Comparison of ENCODE assay signal across 14 cellular contexts in the genomic region with DNA sequence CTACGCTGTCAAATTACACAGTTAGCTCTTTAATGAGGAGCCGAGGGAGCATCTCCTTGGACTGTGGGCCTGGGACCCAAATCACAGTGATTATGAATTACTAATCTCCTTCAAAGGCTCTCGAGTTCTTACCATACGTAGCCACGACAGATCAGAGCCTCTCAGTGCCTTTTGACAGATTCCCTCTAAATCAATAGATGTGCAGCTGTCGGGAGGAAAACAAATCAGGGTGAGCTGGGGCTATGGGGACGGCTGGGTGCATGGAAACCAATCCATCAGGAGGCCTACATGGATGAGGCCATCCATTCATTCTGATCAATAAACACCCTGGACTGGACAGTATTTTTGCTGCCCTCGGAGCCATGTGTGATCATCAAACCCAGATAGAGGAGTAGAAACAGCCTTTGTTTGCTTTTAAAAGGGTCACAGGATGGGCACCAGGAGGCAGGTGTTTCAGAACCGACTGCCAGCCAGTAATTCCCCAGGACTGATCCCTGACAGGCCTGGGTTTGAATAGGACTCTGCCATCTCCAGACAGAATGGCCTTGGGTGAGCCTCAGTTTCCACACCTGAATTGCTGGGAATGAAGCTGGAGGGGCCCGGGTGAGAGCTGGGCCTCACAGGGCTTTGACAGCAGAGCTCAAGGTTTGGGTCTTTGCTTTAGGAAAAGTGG.
DNase-seq lines count a peak whose midpoint lies in the region; ATAC-seq and TF ChIP-seq lines count a peak whose summit lies in the region.
"Had no signal": no experiment of that assay in that cellular context is flagged by ENCODE, and none has a peak within 500 bp of the region (broad histone marks: within the 10 kb centered on the region; RNA-seq: fewer than 3 reads in every experiment).

No MANE protein-coding gene starts in this region.

- H3K9ac ChIP-seq in mesenchymal stem cell (ENCODE audit: low read length), result peak overlapping the region; percentile 43
- H3K9ac ChIP-seq: neural progenitor cell had no signal

- H3K4me3 Mint-ChIP-seq in MCF 10A (ENCODE audit: unreplicated experiment), result no peak overlapping the region
- peak overlapping the region; percentile 11 for H3K4me3 Mint-ChIP-seq in activated T-helper 1 cell treated with anti-CD3 and anti-CD28 coated beads, Interleukin-12 subunit alpha, Interleukin-12 subunit beta, Interleukin-2, Interleukin-4 antibody, amounts not matched to agents 30 ng/mL and 10 ng/mL and 1 ng/mL, durations not matched to agents 14 hours and 24 hours and 36 hours
- H3K4me3 Mint-ChIP-seq: memory B cell, neural progenitor cell had no signal

- peak overlapping the region; percentile 25 for H3K27ac Mint-ChIP-seq in MCF 10A (ENCODE audit: low read depth, unreplicated experiment)
- peak overlapping the region; percentile 65 for H3K27ac Mint-ChIP-seq in activated T-helper 1 cell treated with anti-CD3 and anti-CD28 coated beads, Interleukin-12 subunit alpha, Interleukin-12 subunit beta, Interleukin-2, Interleukin-4 antibody, amounts not matched to agents 30 ng/mL and 10 ng/mL and 1 ng/mL, durations not matched to agents 14 hours and 24 hours and 36 hours
- H3K27ac Mint-ChIP-seq: memory B cell had no signal

- H4K8ac ChIP-seq in mesenchymal stem cell (ENCODE audit: low read length), result no peak overlapping the region

- no peak overlapping the region for H2AK5ac ChIP-seq in mesenchymal stem cell (ENCODE audit: low read length, severe bottlenecking)

- H3K27ac ChIP-seq in breast epithelium (peak overlapping the region in 1 of 2 donors; percentile 80), mesenchymal stem cell (ENCODE audit: low read length, poor library complexity, severe bottlenecking) (no peak overlapping the region), vagina (peak overlapping the region; percentile 83), brain microvascular endothelial cell (no peak overlapping the region)
- H3K27ac ChIP-seq: epithelial cell of prostate, neural progenitor cell, SJSA1 had no signal

- peaks cover 0 to 5% of the 10 kb centered on the region in 2 donors for H3K27me3 ChIP-seq in breast epithelium
- peaks cover 0 to 27% of the 10 kb centered on the region in 2 experiments for H3K27me3 ChIP-seq in mesenchymal stem cell (ENCODE audit: control insufficient read depth in 1 of 2, insufficient read depth in 1 of 2, low read length in 2 of 2)
- H3K27me3 ChIP-seq in vagina, result no peaks in the 10 kb centered on the region
- H3K27me3 ChIP-seq in brain microvascular endothelial cell (replicated peaks), result no peaks in the 10 kb centered on the region
- H3K27me3 ChIP-seq: neural progenitor cell, SJSA1 had no signal

- H3K4me3 ChIP-seq in breast epithelium (no peak overlapping the region), mesenchymal stem cell (ENCODE audit: insufficient read depth in 1 of 2, low read depth in 1 of 2, low read length in 2 of 2) (no peak overlapping the region), vagina (no peak overlapping the region), brain microvascular endothelial cell (ENCODE audit: low read depth, low read length) (no peak overlapping the region)
- H3K4me3 ChIP-seq: coronary artery, neural progenitor cell, SJSA1 had no signal

- H2BK120ac ChIP-seq in mesenchymal stem cell (ENCODE audit: low read depth, low read length), result no peak overlapping the region

- no peaks in the 10 kb centered on the region for H3K9me3 Mint-ChIP-seq in MCF 10A (ENCODE audit: unreplicated experiment)
- no peaks in the 10 kb centered on the region for H3K9me3 Mint-ChIP-seq in activated T-helper 1 cell treated with anti-CD3 and anti-CD28 coated beads, Interleukin-12 subunit alpha, Interleukin-12 subunit beta, Interleukin-2, Interleukin-4 antibody, amounts not matched to agents 30 ng/mL and 10 ng/mL and 1 ng/mL, durations not matched to agents 14 hours and 24 hours and 36 hours
- H3K9me3 Mint-ChIP-seq: neural progenitor cell had no signal

- no TSS peak for BruUV-seq in MCF 10A (replicated peaks; lab: Mats Ljungman, UMichigan)

- H3K4ac ChIP-seq in mesenchymal stem cell (ENCODE audit: low read depth in 1 of 2, low read length in 2 of 2), result no peak overlapping the region

- H3K27me3 Mint-ChIP-seq in MCF 10A (ENCODE audit: insufficient read depth, unreplicated experiment), result peaks cover 19% of the 10 kb centered on the region
- H3K27me3 Mint-ChIP-seq in activated T-helper 1 cell treated with anti-CD3 and anti-CD28 coated beads, Interleukin-12 subunit alpha, Interleukin-12 subunit beta, Interleukin-2, Interleukin-4 antibody, amounts not matched to agents 30 ng/mL and 10 ng/mL and 1 ng/mL, durations not matched to agents 14 hours and 24 hours and 36 hours (ENCODE audit: insufficient read depth), result peaks cover 5% of the 10 kb centered on the region

- WGBS in mesenchymal stem cell, result 77% methylated on average over 10 of the region's 10 CpGs

- H3K36me3 ChIP-seq in breast epithelium, result no peaks in the 10 kb centered on the region
- no peaks in the 10 kb centered on the region for H3K36me3 ChIP-seq in mesenchymal stem cell (ENCODE audit: control insufficient read depth in 1 of 2, insufficient read depth in 2 of 2, low read depth in 1 of 2, low read length in 2 of 2)
- no peaks in the 10 kb centered on the region for H3K36me3 ChIP-seq in vagina
- H3K36me3 ChIP-seq in brain microvascular endothelial cell (replicated peaks), result no peaks in the 10 kb centered on the region
- H3K36me3 ChIP-seq: neural progenitor cell, SJSA1 had no signal

- intact Hi-C loops in MCF 10A (cut with micrococcal nuclease) (no loop called here), breast epithelium (cut with DNase I; ENCODE audit: low total_unique reads) (no loop called here), vagina (cut with DNase I) (no loop called here), left ventricle myocardium superior (cut with micrococcal nuclease) (no loop called here)
- intact Hi-C loops in activated T-helper 1 cell treated with anti-CD3 and anti-CD28 coated beads, Interleukin-12 subunit alpha, Interleukin-12 subunit beta, Interleukin-2, Interleukin-4 antibody, amounts not matched to agents 30 ng/mL and 10 ng/mL and 1 ng/mL, durations not matched to agents 14 hours and 24 hours and 36 hours (cut with micrococcal nuclease), result no loop called here

- no peaks in the 10 kb centered on the region for H3K79me1 ChIP-seq in mesenchymal stem cell (replicated peaks; ENCODE audit: low read length, poor library complexity, severe bottlenecking)

- no peak overlapping the region for H2BK5ac ChIP-seq in mesenchymal stem cell (ENCODE audit: low read depth, low read length, poor library complexity, severe bottlenecking)

- TF ChIP-seq POLR2A in breast epithelium (IDR thresholded peaks at IDR 0.05) (no peak), vagina (IDR thresholded peaks at IDR 0.05) (no peak)

- no peak overlapping the region for H4K91ac ChIP-seq in mesenchymal stem cell (ENCODE audit: low read length)

- H3K4me1 Mint-ChIP-seq in MCF 10A (ENCODE audit: insufficient read depth, unreplicated experiment), result peaks cover 5% of the 10 kb centered on the region
- peaks cover 31% of the 10 kb centered on the region for H3K4me1 Mint-ChIP-seq in activated T-helper 1 cell treated with anti-CD3 and anti-CD28 coated beads, Interleukin-12 subunit alpha, Interleukin-12 subunit beta, Interleukin-2, Interleukin-4 antibody, amounts not matched to agents 30 ng/mL and 10 ng/mL and 1 ng/mL, durations not matched to agents 14 hours and 24 hours and 36 hours (ENCODE audit: low read depth)
- H3K4me1 Mint-ChIP-seq: memory B cell, neural progenitor cell had no signal

- no peak overlapping the region for H2BK12ac ChIP-seq in mesenchymal stem cell (ENCODE audit: low read length in 2 of 2)

- no peaks in the 10 kb centered on the region for H3K36me3 Mint-ChIP-seq in MCF 10A (ENCODE audit: insufficient read depth, unreplicated experiment)
- H3K36me3 Mint-ChIP-seq in activated T-helper 1 cell treated with anti-CD3 and anti-CD28 coated beads, Interleukin-12 subunit alpha, Interleukin-12 subunit beta, Interleukin-2, Interleukin-4 antibody, amounts not matched to agents 30 ng/mL and 10 ng/mL and 1 ng/mL, durations not matched to agents 14 hours and 24 hours and 36 hours (ENCODE audit: low read depth), result no peaks in the 10 kb centered on the region
- H3K36me3 Mint-ChIP-seq: memory B cell, neural progenitor cell had no signal

- POLR2A ChIA-PET in MCF 10A (lab: Yijun Ruan, JAX), result no interaction called here

- H3K18ac ChIP-seq in mesenchymal stem cell (ENCODE audit: low read depth in 1 of 2, low read length in 2 of 2), result no peak overlapping the region

- in situ Hi-C loops in brain microvascular endothelial cell (cut with HindIII; ENCODE audit: low pct_ligation_motif_present, low sequenced_read_pairs), result no loop called here

- TF ChIP-seq CTCF in MCF 10A (IDR thresholded peaks at IDR 0.05; ENCODE audit: unreplicated experiment), result no peak
- TF ChIP-seq CTCF in breast epithelium (IDR thresholded peaks at IDR 0.05), result no peak
- no peak for TF ChIP-seq CTCF in vagina (IDR thresholded peaks at IDR 0.05)
- no peak for TF ChIP-seq CTCF in brain microvascular endothelial cell (IDR thresholded peaks at IDR 0.05; ENCODE audit: low read depth, low read length, missing control alignments)

- H3K14ac ChIP-seq in mesenchymal stem cell (ENCODE audit: low read length in 2 of 2), result no peak overlapping the region

- H3K4me1 ChIP-seq in breast epithelium, result no peaks in the 10 kb centered on the region
- no peaks in the 10 kb centered on the region for H3K4me1 ChIP-seq in mesenchymal stem cell (ENCODE audit: control insufficient read depth, insufficient read depth, low read depth, low read length)
- peaks cover 15% of the 10 kb centered on the region for H3K4me1 ChIP-seq in vagina
- H3K4me1 ChIP-seq: neural progenitor cell had no signal

- H3K9me3 ChIP-seq in breast epithelium, result no peaks in the 10 kb centered on the region
- H3K9me3 ChIP-seq in mesenchymal stem cell (ENCODE audit: control insufficient read depth, low read length), result no peaks in the 10 kb centered on the region
- no peaks in the 10 kb centered on the region for H3K9me3 ChIP-seq in vagina
- H3K9me3 ChIP-seq: SJSA1 had no signal

- ATAC-seq in left ventricle myocardium superior, result no peak

- no peak overlapping the region for H3K23ac ChIP-seq in mesenchymal stem cell (ENCODE audit: low read length in 2 of 2)

- CTCF ChIA-PET in MCF 10A (lab: Yijun Ruan, JAX), result no interaction called here

- H2BK15ac ChIP-seq in mesenchymal stem cell (ENCODE audit: low read depth, poor library complexity, severe bottlenecking), result no peak overlapping the region

- H3K4me2 ChIP-seq in mesenchymal stem cell (ENCODE audit: low read length, poor library complexity, severe bottlenecking), result no peak overlapping the region
- H3K4me2 ChIP-seq: neural progenitor cell had no signal

- no peak for DNase-seq in MCF 10A (ENCODE audit: unreplicated experiment)
- no peak for DNase-seq in breast epithelium (ENCODE audit: low spot score in 2 of 2)
- no peak for DNase-seq in activated T-helper 1 cell treated with anti-CD3 and anti-CD28 coated beads, Interleukin-12 subunit alpha, Interleukin-12 subunit beta, Interleukin-2, Interleukin-4 antibody, amounts not matched to agents 30 ng/mL and 10 ng/mL and 1 ng/mL, durations not matched to agents 14 hours and 24 hours and 36 hours (ENCODE audit: low spot score)
- no peak for DNase-seq in mesenchymal stem cell
- peak in 1 of 2 donors; percentile 42 for DNase-seq in vagina (ENCODE audit: extremely low spot score in 2 of 2)
- DNase-seq in brain microvascular endothelial cell, result no peak
- no peak for DNase-seq in left ventricle myocardium superior
- no peak for DNase-seq in Kasumi-1 (lab: John Stamatoyannopoulos, UW)
- DNase-seq: KBM-7 had no signal

- no peak overlapping the region for H2AFZ ChIP-seq in mesenchymal stem cell (ENCODE audit: low read depth, low read length)
- H2AFZ ChIP-seq: neural progenitor cell had no signal
